22 cellular contexts compared by ENCODE assay signal in the genomic region with DNA sequence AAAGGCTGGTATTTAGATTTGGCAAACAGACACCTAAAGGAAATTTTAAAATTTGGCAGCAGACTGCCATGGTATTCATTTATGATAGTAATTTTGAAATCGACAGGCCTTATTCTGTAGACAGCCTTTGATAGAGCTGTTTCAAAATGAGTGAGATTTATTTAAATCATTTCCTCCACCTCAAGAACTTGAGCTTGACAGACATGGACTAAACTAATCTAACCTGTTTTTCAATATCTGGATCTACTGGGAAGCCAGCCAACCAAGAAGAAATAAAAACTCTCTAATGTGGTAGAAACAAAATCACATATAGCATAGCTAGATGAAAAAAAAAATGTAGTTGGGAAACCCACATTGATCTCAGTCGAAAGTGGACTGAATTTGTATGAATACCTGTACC. TPM values are rescaled to one million over a fixed set of nuclear protein-coding genes. Genes with fewer than 3 reads are reported as not detected.
A peak's percentile ranks its signal among the peaks of the same experiment; 100 is the strongest.
DNase-seq lines count a peak whose midpoint lies in the region; ATAC-seq and TF ChIP-seq lines count a peak whose summit lies in the region.
"Had no signal": no experiment of that assay in that cellular context is flagged by ENCODE, and none has a peak within 500 bp of the region (broad histone marks: within the 10 kb centered on the region; RNA-seq: fewer than 3 reads in every experiment).

No MANE protein-coding gene starts in this region.

- H3K4me1 Mint-ChIP-seq in activated naive CD4-positive, alpha-beta T cell treated with anti-CD3 and anti-CD28 coated beads, Interleukin-2, amount 50 U/mL, for 24 hours: peaks cover 9% of the 10 kb centered on the region

- H3K27me3 ChIP-seq in upper lobe of right lung: no peaks in the 10 kb centered on the region
- H3K27me3 ChIP-seq: esophagus squamous epithelium, sigmoid colon, transverse colon had no signal

- no peaks in the 10 kb centered on the region for H3K36me3 Mint-ChIP-seq in activated naive CD4-positive, alpha-beta T cell treated with anti-CD3 and anti-CD28 coated beads, Interleukin-2, amount 50 U/mL, for 24 hours
- H3K36me3 Mint-ChIP-seq: CD4-positive, alpha-beta memory T cell had no signal

- no peak overlapping the region for H3K4me3 Mint-ChIP-seq in activated naive CD4-positive, alpha-beta T cell treated with anti-CD3 and anti-CD28 coated beads, Interleukin-2, amount 50 U/mL, for 24 hours
- H3K4me3 Mint-ChIP-seq: CD4-positive, alpha-beta memory T cell had no signal

- H3K27me3 Mint-ChIP-seq in activated naive CD4-positive, alpha-beta T cell treated with anti-CD3 and anti-CD28 coated beads, Interleukin-2, amount 50 U/mL, for 24 hours: no peaks in the 10 kb centered on the region
- H3K27me3 Mint-ChIP-seq: CD4-positive, alpha-beta memory T cell had no signal

- TF ChIP-seq POLR2A in erythroblast (IDR thresholded peaks at IDR 0.05; ENCODE audit: low read length): no peak

- no peak for TF ChIP-seq CTCF in upper lobe of right lung (IDR thresholded peaks at IDR 0.05)

- H3K9me3 Mint-ChIP-seq in activated naive CD4-positive, alpha-beta T cell treated with anti-CD3 and anti-CD28 coated beads, Interleukin-2, amount 50 U/mL, for 24 hours: no peaks in the 10 kb centered on the region

- H3K27ac ChIP-seq in upper lobe of right lung: no peak overlapping the region
- H3K27ac ChIP-seq: coronary artery, esophagus squamous epithelium, sigmoid colon, transverse colon had no signal

- peak overlapping the region; percentile 18 for H3K27ac Mint-ChIP-seq in activated naive CD4-positive, alpha-beta T cell treated with anti-CD3 and anti-CD28 coated beads, Interleukin-2, amount 50 U/mL, for 24 hours

- no peaks in the 10 kb centered on the region for H3K4me1 ChIP-seq in upper lobe of right lung
- H3K4me1 ChIP-seq: sigmoid colon had no signal

- H3K9me3 ChIP-seq in upper lobe of right lung: no peaks in the 10 kb centered on the region
- H3K9me3 ChIP-seq: esophagus squamous epithelium, sigmoid colon, transverse colon had no signal

- ATAC-seq in esophagus mucosa (peak; percentile 72), upper lobe of right lung (peak; percentile 45)

- no peaks in the 10 kb centered on the region for H3K36me3 ChIP-seq in upper lobe of right lung
- H3K36me3 ChIP-seq: esophagus squamous epithelium, sigmoid colon, transverse colon had no signal

- DNase-seq in activated naive CD4-positive, alpha-beta T cell treated with Interleukin-2 at 50 U/mL for 16 hours: no peak
- DNase-seq in NCI-H2029 (lab: John Stamatoyannopoulos, UW) (peak; percentile 4), upper lobe of right lung (no peak), erythroblast (lab: John Stamatoyannopoulos, UW) (no peak), cerebellar cortex (ENCODE audit: low spot score) (no peak), D341Med (ENCODE audit: low spot score) (no peak)
- DNase-seq: activated effector memory CD4-positive, alpha-beta T cell treated with Interleukin-2 at 50 U/mL for 16 hours; anterior cingulate cortex; CD4-positive, alpha-beta memory T cell; esophagus squamous epithelium; head of caudate nucleus; islet precursor cell; Kasumi-1; midbrain; NCI-H526 treated with DMSO at 0.1 percent for 48 hours; sigmoid colon; stimulated activated CD4-positive, alpha-beta T cell treated with anti-CD3 and anti-CD28 coated beads, Interleukin-4, amount 100 ng/mL, for 1 hour; stimulated activated CD8-positive, alpha-beta memory T cell treated with anti-CD3 and anti-CD28 coated beads, Interleukin-4, amount 100 ng/mL, for 48 hours; transverse colon had no signal

- intact Hi-C loops in upper lobe of right lung (cut with DNase I): no loop called here

- no peak overlapping the region for H3K4me3 ChIP-seq in upper lobe of right lung
- H3K4me3 ChIP-seq: coronary artery, esophagus squamous epithelium, sigmoid colon, transverse colon had no signal

RNA-seq across cellular contexts. Expression of a gene that starts 56.9 kb away (rescaled TPM):
- total RNA-seq in esophagus mucosa: 18.4 TPM
- 28.5 TPM for total RNA-seq in upper lobe of right lung
